In the genomic region with DNA sequence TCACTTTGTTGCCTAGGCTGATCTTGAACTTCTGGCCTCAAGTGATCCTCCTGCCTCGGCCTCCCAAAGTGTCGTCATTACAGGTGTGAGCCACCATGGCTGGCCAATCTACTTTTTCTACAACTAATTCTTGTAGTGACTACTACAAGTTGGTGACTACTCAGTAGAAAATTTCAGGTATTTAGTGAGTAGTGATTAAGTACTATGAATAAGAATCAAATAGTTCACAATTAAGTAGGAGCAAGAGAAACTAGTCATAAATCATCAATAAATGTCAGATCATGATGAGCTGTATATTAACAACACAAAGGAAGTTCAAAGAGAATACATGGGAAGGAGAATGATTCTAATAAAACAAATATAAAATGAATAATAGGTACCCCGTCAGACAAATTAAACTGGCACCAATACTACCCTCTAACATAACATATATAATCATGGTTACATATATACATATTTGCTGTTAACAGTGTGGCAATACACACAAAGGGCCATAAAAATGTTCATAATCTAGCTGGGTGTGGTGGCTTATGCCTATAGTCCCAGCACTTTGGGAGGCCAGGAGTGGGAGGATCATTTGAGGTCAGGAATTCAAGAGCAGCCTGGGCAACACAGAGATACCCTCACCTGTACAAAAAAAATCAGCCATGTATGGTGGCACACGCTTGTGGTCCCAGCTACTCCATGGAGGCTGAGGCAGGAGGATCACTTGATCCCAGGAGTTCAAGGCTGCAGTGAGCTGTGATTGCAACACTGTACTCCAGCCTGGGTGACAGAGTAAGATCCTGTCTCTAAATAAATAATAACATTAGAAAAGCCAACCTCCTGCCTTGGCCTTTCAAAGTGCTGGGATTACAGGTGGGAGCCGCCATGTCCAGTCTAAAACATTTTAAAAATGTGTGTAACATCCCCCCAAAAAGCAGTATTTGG, we compare ENCODE assay signal across 27 cellular contexts. TPM values are rescaled to one million over a fixed set of nuclear protein-coding genes. Genes with fewer than 3 reads are reported as not detected.
DNase-seq lines count a peak whose midpoint lies in the region; ATAC-seq and FAIRE-seq lines count a peak whose summit lies in the region.
"Had no signal": no experiment of that assay in that cellular context is flagged by ENCODE, and none has a peak within 500 bp of the region (broad histone marks: within the 10 kb centered on the region; RNA-seq: fewer than 3 reads in every experiment).

No MANE protein-coding gene starts in this region.

- no peak overlapping the region for H2AFZ ChIP-seq in trophoblast cell (ENCODE audit: insufficient read depth, low read length, poor library complexity)
- H2AFZ ChIP-seq: GM23248, PC-9 had no signal

- no peaks in the 10 kb centered on the region for H3K27me3 Mint-ChIP-seq in activated T-cell treated with anti-CD3 and anti-CD28 coated beads, Interleukin-2, amount 50 U/mL, for 72 hours (ENCODE audit: low read depth)
- H3K27me3 Mint-ChIP-seq in activated T-cell treated with anti-CD3 and anti-CD28 coated beads, Interleukin-2, amount 50 U/mL, for 24 hours: no peaks in the 10 kb centered on the region
- H3K27me3 Mint-ChIP-seq in immature natural killer cell (ENCODE audit: low read depth in 3 of 3): peaks cover 0 to 5% (median 0%) of the 10 kb centered on the region in 3 donors

- H3K4me3 Mint-ChIP-seq in activated T-cell treated with anti-CD3 and anti-CD28 coated beads, Interleukin-2, amount 50 U/mL, for 72 hours: no peak overlapping the region
- H3K4me3 Mint-ChIP-seq in activated T-cell treated with anti-CD3 and anti-CD28 coated beads, Interleukin-2, amount 50 U/mL, for 24 hours: no peak overlapping the region
- no peak overlapping the region for H3K4me3 Mint-ChIP-seq in immature natural killer cell

- no CpG with 5 or more reads among the region's 5 CpGs for WGBS in trophoblast cell (ENCODE audit: extremely low coverage, insufficient coverage, insufficient read length)
- 93 to 96% methylated on average over 5 of the region's 5 CpGs for WGBS in aorta, 2 donors

- no peak for DNase-seq in activated T-cell treated with anti-CD3 and anti-CD28 coated beads, Interleukin-2, amount 50 U/mL, for 72 hours
- no peak for DNase-seq in activated T-cell treated with anti-CD3 and anti-CD28 coated beads, Interleukin-2, amount 50 U/mL, for 24 hours
- DNase-seq in RCC 7860 (ENCODE audit: low spot score): peak; percentile 11
- DNase-seq in immature natural killer cell: no peak
- DNase-seq in trophoblast cell: peak; percentile 34 to 61
- DNase-seq in LoVo (ENCODE audit: low spot score): no peak
- no peak for DNase-seq in aorta
- DNase-seq: 8988T, ACHN, BE2C, GM23248, H7, Karpas-422, MV-4-11, NCI-H1105, NCI-H1436 treated with DMSO at 0.1 percent for 48 hours, NCI-H187 treated with DMSO at 0.1 percent for 48 hours, NCI-H524, NCI-H748 treated with DMSO at 0.1 percent for 48 hours, PC-9, SHP77 treated with DMSO at 0.1 percent for 48 hours had no signal

- peaks cover 8 to 39% of the 10 kb centered on the region in 2 donors for H3K36me3 Mint-ChIP-seq in activated T-cell treated with anti-CD3 and anti-CD28 coated beads, Interleukin-2, amount 50 U/mL, for 72 hours (ENCODE audit: insufficient read depth in 2 of 2)
- H3K36me3 Mint-ChIP-seq in activated T-cell treated with anti-CD3 and anti-CD28 coated beads, Interleukin-2, amount 50 U/mL, for 24 hours (ENCODE audit: low read depth): peaks cover 86% of the 10 kb centered on the region
- H3K36me3 Mint-ChIP-seq in immature natural killer cell: peaks cover 21 to 51% (median 30%) of the 10 kb centered on the region in 3 donors

- no peak overlapping the region for H3K18ac ChIP-seq in trophoblast cell (ENCODE audit: low read length)

- H3K4me1 ChIP-seq in trophoblast cell (ENCODE audit: control insufficient read depth in 1 of 2, insufficient read depth in 2 of 2, low read length in 2 of 2) (no peaks in the 10 kb centered on the region), aorta (ENCODE audit: control insufficient read depth in 1 of 2, insufficient read depth in 2 of 2, low read length in 2 of 2) (no peaks in the 10 kb centered on the region)
- H3K4me1 ChIP-seq: BE2C had no signal

- H3K23ac ChIP-seq in trophoblast cell (ENCODE audit: low read length): no peak overlapping the region

- peaks cover 46 to 55% of the 10 kb centered on the region in 2 experiments for H3K36me3 ChIP-seq in trophoblast cell (ENCODE audit: control insufficient read depth in 1 of 2, insufficient read depth in 2 of 2, low read length in 2 of 2)
- peaks cover 13 to 15% of the 10 kb centered on the region in 2 donors for H3K36me3 ChIP-seq in aorta (ENCODE audit: control insufficient read depth in 1 of 2, insufficient read depth in 2 of 2, low read length in 1 of 2)

- no peak overlapping the region for H3K4ac ChIP-seq in trophoblast cell (ENCODE audit: low read depth, low read length)

- no peak overlapping the region for H4K91ac ChIP-seq in trophoblast cell (ENCODE audit: low read depth, low read length)

- H3K27ac ChIP-seq in trophoblast cell (ENCODE audit: low read depth, low read length) (no peak overlapping the region), aorta (ENCODE audit: low read depth in 1 of 2, low read length in 2 of 2) (no peak overlapping the region)
- H3K27ac ChIP-seq: GM23248, HL-60, PC-9, SK-N-MC had no signal

- no peak for FAIRE-seq in RCC 7860 (lab: Jason Lieb, UNC)
- FAIRE-seq: D721Med, GM18507 had no signal

- intact Hi-C loops in aorta (cut with DNase I): no loop called here

- H3K27me3 ChIP-seq in trophoblast cell (ENCODE audit: insufficient read depth, low read length) (no peaks in the 10 kb centered on the region), aorta (ENCODE audit: control insufficient read depth in 1 of 2, insufficient read depth in 2 of 2, low read length in 1 of 2) (no peaks in the 10 kb centered on the region)
- H3K27me3 ChIP-seq: BE2C had no signal

- H2BK12ac ChIP-seq in trophoblast cell (ENCODE audit: low read length): no peak overlapping the region

- H3K14ac ChIP-seq in trophoblast cell (ENCODE audit: low read length): no peak overlapping the region

- H3K4me1 Mint-ChIP-seq in activated T-cell treated with anti-CD3 and anti-CD28 coated beads, Interleukin-2, amount 50 U/mL, for 72 hours (ENCODE audit: low read depth): no peaks in the 10 kb centered on the region
- no peaks in the 10 kb centered on the region for H3K4me1 Mint-ChIP-seq in activated T-cell treated with anti-CD3 and anti-CD28 coated beads, Interleukin-2, amount 50 U/mL, for 24 hours (ENCODE audit: low read depth)
- H3K4me1 Mint-ChIP-seq in immature natural killer cell: no peaks in the 10 kb centered on the region
- H3K4me1 Mint-ChIP-seq: CD14-positive monocyte had no signal

- peak overlapping the region; percentile 4 for H3K27ac Mint-ChIP-seq in activated T-cell treated with anti-CD3 and anti-CD28 coated beads, Interleukin-2, amount 50 U/mL, for 72 hours
- H3K27ac Mint-ChIP-seq in activated T-cell treated with anti-CD3 and anti-CD28 coated beads, Interleukin-2, amount 50 U/mL, for 24 hours: no peak overlapping the region
- H3K27ac Mint-ChIP-seq in immature natural killer cell: peak overlapping the region in 4 of 6 donors; percentile 0 to 46 (median 30)

- no peaks in the 10 kb centered on the region for H3K9me3 ChIP-seq in trophoblast cell (ENCODE audit: insufficient read depth, low read depth, low read length)
- no peaks in the 10 kb centered on the region for H3K9me3 ChIP-seq in aorta (ENCODE audit: control insufficient read depth, low read length)
- H3K9me3 ChIP-seq: BE2C had no signal

- H4K8ac ChIP-seq in trophoblast cell (ENCODE audit: low read depth, low read length): no peak overlapping the region

- no peak overlapping the region for H3K9ac ChIP-seq in trophoblast cell (ENCODE audit: low read length)
- H3K9ac ChIP-seq: GM23248 had no signal

- H3K9me3 Mint-ChIP-seq in activated T-cell treated with anti-CD3 and anti-CD28 coated beads, Interleukin-2, amount 50 U/mL, for 72 hours: no peaks in the 10 kb centered on the region
- H3K9me3 Mint-ChIP-seq in activated T-cell treated with anti-CD3 and anti-CD28 coated beads, Interleukin-2, amount 50 U/mL, for 24 hours: no peaks in the 10 kb centered on the region
- no peaks in the 10 kb centered on the region for H3K9me3 Mint-ChIP-seq in immature natural killer cell
- H3K9me3 Mint-ChIP-seq: CD14-positive monocyte had no signal

- no peak overlapping the region for H2AK5ac ChIP-seq in trophoblast cell (ENCODE audit: low read length)

- no peak for ATAC-seq in activated T-cell treated with anti-CD3 and anti-CD28 coated beads, Interleukin-2, amount 50 U/mL, for 72 hours (replicated peaks in 1 of 2)
- ATAC-seq in GM18517 (IDR thresholded peaks at IDR 0.05; ENCODE audit: unreplicated experiment): no peak
- no peak for ATAC-seq in aorta (ENCODE audit: low FRiP score)

- H2BK5ac ChIP-seq in trophoblast cell (ENCODE audit: low read depth, low read length, poor library complexity): no peak overlapping the region

- H3K79me2 ChIP-seq in trophoblast cell (ENCODE audit: control insufficient read depth, insufficient read depth, low read length, poor library complexity): no peaks in the 10 kb centered on the region

- no peaks in the 10 kb centered on the region for H3K79me1 ChIP-seq in trophoblast cell (ENCODE audit: low read length)

- H4K12ac ChIP-seq in trophoblast cell (ENCODE audit: low read depth, low read length): no peak overlapping the region

- H3K4me3 ChIP-seq in trophoblast cell (ENCODE audit: low read depth, low read length) (no peak overlapping the region), aorta (ENCODE audit: low read length in 2 of 2) (no peak overlapping the region)
- H3K4me3 ChIP-seq: GM23248, PC-9, SK-N-MC had no signal

- H3K4me2 ChIP-seq in trophoblast cell (ENCODE audit: low read length): no peak overlapping the region
- H3K4me2 ChIP-seq: PC-9 had no signal

- H2BK120ac ChIP-seq in trophoblast cell (ENCODE audit: insufficient read depth, low read length, poor library complexity): no peak overlapping the region

RNA-seq across cellular contexts. Expression of a gene that starts 19.1 kb away (rescaled TPM):
- total RNA-seq in activated T-cell treated with anti-CD3 and anti-CD28 coated beads, Interleukin-2, amount 50 U/mL, for 72 hours: 10 to 100 TPM; 94.5 to 98.9 TPM
- 10 to 100 TPM; 21.3 to 59.2 (median 23.1) TPM for polyA plus RNA-seq in immature natural killer cell
- polyA plus RNA-seq in trophoblast cell (2013): 141 and 148 TPM in 2 replicates
- 10 to 100 TPM; 73.6 to 84.3 TPM for total RNA-seq in aorta
- 10 to 100 TPM; 28.0 to 51.3 TPM for polyA plus RNA-seq in aorta

RNA-seq across cellular contexts. Expression of a gene that starts 19.4 kb away (rescaled TPM):
- 100 to 1,000 TPM; 123 to 135 TPM for total RNA-seq in activated T-cell treated with anti-CD3 and anti-CD28 coated beads, Interleukin-2, amount 50 U/mL, for 72 hours
- polyA plus RNA-seq in immature natural killer cell (10 to 100 TPM; 75.5 to 88.1 (median 85.1) TPM), aorta (10 to 100 TPM; 56.1 to 59.1 TPM)
- 163 and 174 TPM in 2 replicates for polyA plus RNA-seq in trophoblast cell (2013)
- 10 to 100 TPM; 67.5 to 76.7 TPM for total RNA-seq in aorta

RNA-seq across cellular contexts. Expression of a gene that starts 59.5 kb away (rescaled TPM):
- total RNA-seq in activated T-cell treated with anti-CD3 and anti-CD28 coated beads, Interleukin-2, amount 50 U/mL, for 72 hours: 10 to 100 TPM; 41.6 to 53.3 TPM
- polyA plus RNA-seq in immature natural killer cell (10 to 100 TPM in 1 of 3 donors, 1 to 10 TPM in 2; 7.5 to 20.0 (median 8.7) TPM), aorta (10 to 100 TPM in 1 of 2 donors, 1 to 10 TPM in 1; 7.6 to 52.0 TPM)
- polyA plus RNA-seq in trophoblast cell (2013): 24.7 and 27.1 TPM in 2 replicates
- 10 to 100 TPM; 44.2 to 46.5 TPM for total RNA-seq in aorta

Comparison
In these comparisons a context has a peak if more than half of its experiments do, and no peak if none do; other contexts are left out.
1. DNase-seq: peak in RCC 7860 (single experiment) and trophoblast cell (2 of 2); none in activated T-cell treated with anti-CD3 and anti-CD28 coated beads, Interleukin-2, amount 50 U/mL, for 72 hours (0 of 2), activated T-cell treated with anti-CD3 and anti-CD28 coated beads, Interleukin-2, amount 50 U/mL, for 24 hours (single experiment), immature natural killer cell (0 of 3), LoVo (single experiment) and aorta (0 of 2).